In genomic region chr9:35422753-35423152, GRCh38 we compare ENCODE assay signal across 1 cellular context.
TF ChIP-seq lines count a peak whose summit lies in the region.

No MANE protein-coding gene starts in this region.

TF ChIP-seq in HepG2, 621 proteins besides CTCF, POLR2A, EP300 and RAD21 (continued from another document and continues in another):
- TF ChIP-seq, protein P1, sequence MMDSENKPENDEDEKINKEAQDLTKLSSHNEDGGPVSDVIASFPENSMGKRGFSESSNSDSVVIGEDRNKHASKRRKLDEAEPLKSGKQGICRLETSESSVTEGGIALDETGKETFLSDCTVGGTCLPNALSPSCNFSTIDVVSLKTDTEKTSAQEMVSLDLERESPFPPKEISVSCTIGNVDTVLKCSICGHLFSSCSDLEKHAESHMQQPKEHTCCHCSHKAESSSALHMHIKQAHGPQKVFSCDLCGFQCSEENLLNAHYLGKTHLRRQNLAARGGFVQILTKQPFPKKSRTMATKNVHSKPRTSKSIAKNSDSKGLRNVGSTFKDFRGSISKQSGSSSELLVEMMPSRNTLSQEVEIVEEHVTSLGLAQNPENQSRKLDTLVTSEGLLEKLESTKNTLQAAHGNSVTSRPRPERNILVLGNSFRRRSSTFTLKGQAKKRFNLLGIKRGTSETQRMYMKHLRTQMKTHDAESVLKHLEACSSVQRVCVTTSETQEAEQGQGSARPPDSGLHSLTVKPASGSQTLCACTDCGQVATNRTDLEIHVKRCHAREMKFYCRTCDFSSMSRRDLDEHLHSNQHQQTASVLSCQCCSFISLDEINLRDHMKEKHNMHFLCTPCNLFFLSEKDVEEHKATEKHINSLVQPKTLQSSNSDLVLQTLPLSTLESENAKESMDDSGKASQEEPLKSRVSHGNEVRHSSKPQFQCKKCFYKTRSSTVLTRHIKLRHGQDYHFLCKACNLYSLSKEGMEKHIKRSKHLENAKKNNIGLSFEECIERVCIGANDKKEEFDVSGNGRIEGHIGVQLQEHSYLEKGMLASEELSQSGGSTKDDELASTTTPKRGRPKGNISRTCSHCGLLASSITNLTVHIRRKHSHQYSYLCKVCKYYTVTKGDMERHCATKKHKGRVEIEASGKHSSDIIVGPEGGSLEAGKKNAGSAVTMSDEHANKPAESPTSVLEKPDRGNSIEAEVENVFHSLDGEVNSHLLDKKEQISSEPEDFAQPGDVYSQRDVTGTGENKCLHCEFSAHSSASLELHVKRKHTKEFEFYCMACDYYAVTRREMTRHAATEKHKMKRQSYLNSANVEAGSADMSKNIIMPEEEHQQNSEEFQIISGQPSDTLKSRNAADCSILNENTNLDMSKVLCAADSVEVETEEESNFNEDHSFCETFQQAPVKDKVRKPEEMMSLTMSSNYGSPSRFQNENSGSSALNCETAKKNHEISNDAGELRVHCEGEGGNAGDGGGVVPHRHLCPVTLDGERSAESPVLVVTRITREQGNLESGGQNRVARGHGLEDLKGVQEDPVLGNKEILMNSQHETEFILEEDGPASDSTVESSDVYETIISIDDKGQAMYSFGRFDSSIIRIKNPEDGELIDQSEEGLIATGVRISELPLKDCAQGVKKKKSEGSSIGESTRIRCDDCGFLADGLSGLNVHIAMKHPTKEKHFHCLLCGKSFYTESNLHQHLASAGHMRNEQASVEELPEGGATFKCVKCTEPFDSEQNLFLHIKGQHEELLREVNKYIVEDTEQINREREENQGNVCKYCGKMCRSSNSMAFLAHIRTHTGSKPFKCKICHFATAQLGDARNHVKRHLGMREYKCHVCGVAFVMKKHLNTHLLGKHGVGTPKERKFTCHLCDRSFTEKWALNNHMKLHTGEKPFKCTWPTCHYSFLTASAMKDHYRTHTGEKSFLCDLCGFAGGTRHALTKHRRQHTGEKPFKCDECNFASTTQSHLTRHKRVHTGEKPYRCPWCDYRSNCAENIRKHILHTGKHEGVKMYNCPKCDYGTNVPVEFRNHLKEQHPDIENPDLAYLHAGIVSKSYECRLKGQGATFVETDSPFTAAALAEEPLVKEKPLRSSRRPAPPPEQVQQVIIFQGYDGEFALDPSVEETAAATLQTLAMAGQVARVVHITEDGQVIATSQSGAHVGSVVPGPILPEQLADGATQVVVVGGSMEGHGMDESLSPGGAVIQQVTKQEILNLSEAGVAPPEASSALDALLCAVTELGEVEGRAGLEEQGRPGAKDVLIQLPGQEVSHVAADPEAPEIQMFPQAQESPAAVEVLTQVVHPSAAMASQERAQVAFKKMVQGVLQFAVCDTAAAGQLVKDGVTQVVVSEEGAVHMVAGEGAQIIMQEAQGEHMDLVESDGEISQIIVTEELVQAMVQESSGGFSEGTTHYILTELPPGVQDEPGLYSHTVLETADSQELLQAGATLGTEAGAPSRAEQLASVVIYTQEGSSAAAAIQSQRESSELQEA (CRISPR knock-in tag; IDR thresholded peaks at IDR 0.05; ENCODE audit: not compliant biosample characterization): no peak
- TF ChIP-seq YEATS2 (CRISPR knock-in tag; IDR thresholded peaks at IDR 0.05; ENCODE audit: borderline replicate concordance) (no peak), RBM39 (IDR thresholded peaks at IDR 0.05; ENCODE audit: low read depth, low read length, poor library complexity, severe bottlenecking) (no peak), ZMAT5 (CRISPR knock-in tag; IDR thresholded peaks at IDR 0.05; ENCODE audit: borderline replicate concordance, low read depth) (no peak), FOXA1 (IDR thresholded peaks at IDR 0.05) (no peak), FOXA1 (CRISPR knock-in tag; IDR thresholded peaks at IDR 0.05) (peak; percentile 42; the same call in 1 of the 2 replicates), ZNF7 (CRISPR knock-in tag; IDR thresholded peaks at IDR 0.05) (peak; percentile 87), HNF4G (IDR thresholded peaks at IDR 0.05; ENCODE audit: borderline replicate concordance, low read depth, low read length) (peak; percentile 23; the same call in 1 of the 2 replicates), HNF4G (CRISPR knock-in tag; IDR thresholded peaks at IDR 0.05; ENCODE audit: borderline replicate concordance, low read depth) (no peak), ZNF207 (IDR thresholded peaks at IDR 0.05; ENCODE audit: borderline replicate concordance) (no peak), CEBPG (CRISPR knock-in tag; IDR thresholded peaks at IDR 0.05) (peak; percentile 11; the same call in 1 of the 2 replicates), SNAPC4 (CRISPR knock-in tag; IDR thresholded peaks at IDR 0.05) (no peak), ZNF644 (CRISPR knock-in tag; IDR thresholded peaks at IDR 0.05; ENCODE audit: low read depth) (peak; percentile 83), ZNF354B (CRISPR knock-in tag; IDR thresholded peaks at IDR 0.05) (no peak), HNF4A (CRISPR knock-in tag; IDR thresholded peaks at IDR 0.05) (peak; percentile 51), ZNF75D (CRISPR knock-in tag; IDR thresholded peaks at IDR 0.05; ENCODE audit: borderline replicate concordance) (no peak), IRF2 (CRISPR knock-in tag; IDR thresholded peaks at IDR 0.05) (no peak), ZNF792 (CRISPR knock-in tag; IDR thresholded peaks at IDR 0.05) (no peak), CREB1 (IDR thresholded peaks at IDR 0.05) (no peak), CREB1 (CRISPR knock-in tag; IDR thresholded peaks at IDR 0.05) (no peak), SETDB1 (CRISPR knock-in tag; IDR thresholded peaks at IDR 0.05; ENCODE audit: borderline replicate concordance) (no peak), ARID3A (IDR thresholded peaks at IDR 0.05; ENCODE audit: low read depth, low read length) (peak; percentile 9; the same call in 1 of the 2 replicates), ZNF713 (CRISPR knock-in tag; IDR thresholded peaks at IDR 0.05) (no peak), ATF4 (CRISPR knock-in tag; IDR thresholded peaks at IDR 0.05) (no peak), HMG20A (CRISPR knock-in tag; IDR thresholded peaks at IDR 0.05; ENCODE audit: borderline replicate concordance) (peak; percentile 13; the same call in 1 of the 2 replicates), SIN3A (IDR thresholded peaks at IDR 0.05; ENCODE audit: borderline replicate concordance, low read depth, low read length) (no peak), HOXA5 (CRISPR knock-in tag; IDR thresholded peaks at IDR 0.05) (0 out of 2 replicates have a peak, but pooled peaks have one; percentile 3), ZNF367 (CRISPR knock-in tag; IDR thresholded peaks at IDR 0.05; ENCODE audit: borderline replicate concordance) (no peak), FIP1L1 (IDR thresholded peaks at IDR 0.05; ENCODE audit: borderline replicate concordance, insufficient read depth, low read depth, low read length) (no peak), ZBTB20 (CRISPR knock-in tag; IDR thresholded peaks at IDR 0.05; ENCODE audit: borderline replicate concordance, low read depth) (no peak), MIER3 (CRISPR knock-in tag; IDR thresholded peaks at IDR 0.05; ENCODE audit: borderline replicate concordance) (no peak), HOXA9 (CRISPR knock-in tag; IDR thresholded peaks at IDR 0.05; ENCODE audit: borderline replicate concordance) (no peak)
- TF ChIP-seq, protein P2, sequence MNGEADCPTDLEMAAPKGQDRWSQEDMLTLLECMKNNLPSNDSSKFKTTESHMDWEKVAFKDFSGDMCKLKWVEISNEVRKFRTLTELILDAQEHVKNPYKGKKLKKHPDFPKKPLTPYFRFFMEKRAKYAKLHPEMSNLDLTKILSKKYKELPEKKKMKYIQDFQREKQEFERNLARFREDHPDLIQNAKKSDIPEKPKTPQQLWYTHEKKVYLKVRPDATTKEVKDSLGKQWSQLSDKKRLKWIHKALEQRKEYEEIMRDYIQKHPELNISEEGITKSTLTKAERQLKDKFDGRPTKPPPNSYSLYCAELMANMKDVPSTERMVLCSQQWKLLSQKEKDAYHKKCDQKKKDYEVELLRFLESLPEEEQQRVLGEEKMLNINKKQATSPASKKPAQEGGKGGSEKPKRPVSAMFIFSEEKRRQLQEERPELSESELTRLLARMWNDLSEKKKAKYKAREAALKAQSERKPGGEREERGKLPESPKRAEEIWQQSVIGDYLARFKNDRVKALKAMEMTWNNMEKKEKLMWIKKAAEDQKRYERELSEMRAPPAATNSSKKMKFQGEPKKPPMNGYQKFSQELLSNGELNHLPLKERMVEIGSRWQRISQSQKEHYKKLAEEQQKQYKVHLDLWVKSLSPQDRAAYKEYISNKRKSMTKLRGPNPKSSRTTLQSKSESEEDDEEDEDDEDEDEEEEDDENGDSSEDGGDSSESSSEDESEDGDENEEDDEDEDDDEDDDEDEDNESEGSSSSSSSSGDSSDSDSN (CRISPR knock-in tag; IDR thresholded peaks at IDR 0.05): no peak
- TF ChIP-seq, protein P3, sequence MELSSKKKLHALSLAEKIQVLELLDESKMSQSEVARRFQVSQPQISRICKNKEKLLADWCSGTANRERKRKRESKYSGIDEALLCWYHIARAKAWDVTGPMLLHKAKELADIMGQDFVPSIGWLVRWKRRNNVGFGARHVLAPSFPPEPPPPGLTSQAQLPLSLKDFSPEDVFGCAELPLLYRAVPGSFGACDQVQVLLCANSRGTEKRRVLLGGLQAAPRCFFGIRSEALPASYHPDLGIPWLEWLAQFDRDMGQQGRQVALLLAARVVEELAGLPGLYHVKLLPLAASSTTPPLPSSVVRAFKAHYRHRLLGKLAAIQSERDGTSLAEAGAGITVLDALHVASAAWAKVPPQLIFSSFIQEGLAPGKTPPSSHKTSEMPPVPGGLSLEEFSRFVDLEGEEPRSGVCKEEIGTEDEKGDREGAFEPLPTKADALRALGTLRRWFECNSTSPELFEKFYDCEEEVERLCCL (CRISPR knock-in tag; IDR thresholded peaks at IDR 0.05; ENCODE audit: borderline replicate concordance): no peak
- TF ChIP-seq, protein P4, sequence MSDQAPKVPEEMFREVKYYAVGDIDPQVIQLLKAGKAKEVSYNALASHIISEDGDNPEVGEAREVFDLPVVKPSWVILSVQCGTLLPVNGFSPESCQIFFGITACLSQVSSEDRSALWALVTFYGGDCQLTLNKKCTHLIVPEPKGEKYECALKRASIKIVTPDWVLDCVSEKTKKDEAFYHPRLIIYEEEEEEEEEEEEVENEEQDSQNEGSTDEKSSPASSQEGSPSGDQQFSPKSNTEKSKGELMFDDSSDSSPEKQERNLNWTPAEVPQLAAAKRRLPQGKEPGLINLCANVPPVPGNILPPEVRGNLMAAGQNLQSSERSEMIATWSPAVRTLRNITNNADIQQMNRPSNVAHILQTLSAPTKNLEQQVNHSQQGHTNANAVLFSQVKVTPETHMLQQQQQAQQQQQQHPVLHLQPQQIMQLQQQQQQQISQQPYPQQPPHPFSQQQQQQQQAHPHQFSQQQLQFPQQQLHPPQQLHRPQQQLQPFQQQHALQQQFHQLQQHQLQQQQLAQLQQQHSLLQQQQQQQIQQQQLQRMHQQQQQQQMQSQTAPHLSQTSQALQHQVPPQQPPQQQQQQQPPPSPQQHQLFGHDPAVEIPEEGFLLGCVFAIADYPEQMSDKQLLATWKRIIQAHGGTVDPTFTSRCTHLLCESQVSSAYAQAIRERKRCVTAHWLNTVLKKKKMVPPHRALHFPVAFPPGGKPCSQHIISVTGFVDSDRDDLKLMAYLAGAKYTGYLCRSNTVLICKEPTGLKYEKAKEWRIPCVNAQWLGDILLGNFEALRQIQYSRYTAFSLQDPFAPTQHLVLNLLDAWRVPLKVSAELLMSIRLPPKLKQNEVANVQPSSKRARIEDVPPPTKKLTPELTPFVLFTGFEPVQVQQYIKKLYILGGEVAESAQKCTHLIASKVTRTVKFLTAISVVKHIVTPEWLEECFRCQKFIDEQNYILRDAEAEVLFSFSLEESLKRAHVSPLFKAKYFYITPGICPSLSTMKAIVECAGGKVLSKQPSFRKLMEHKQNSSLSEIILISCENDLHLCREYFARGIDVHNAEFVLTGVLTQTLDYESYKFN (CRISPR knock-in tag; conservative IDR thresholded peaks at IDR 0.05): no peak
